18 cellular contexts compared by ENCODE assay signal in the genomic region with DNA sequence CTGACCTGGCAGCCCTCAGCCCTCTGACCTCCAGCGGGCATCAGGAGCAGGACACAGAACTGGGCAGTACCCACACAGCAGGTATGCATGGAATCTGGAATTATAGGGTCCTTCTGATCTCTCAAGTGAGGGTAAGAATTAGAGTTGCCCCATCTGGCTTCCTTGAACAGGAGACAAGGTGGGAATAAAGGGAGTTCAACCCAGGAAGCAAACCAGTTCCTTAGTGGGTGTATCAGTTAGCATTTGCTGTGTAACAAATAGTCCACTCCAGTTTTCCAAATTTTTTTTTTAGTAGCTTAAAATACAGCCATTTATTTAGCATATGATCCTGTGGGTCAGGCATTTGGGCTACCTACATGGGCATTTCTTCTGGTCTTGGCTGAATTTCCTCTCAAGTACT. TPM values are rescaled to one million over a fixed set of nuclear protein-coding genes. Genes with fewer than 3 reads are reported as not detected.
DNase-seq lines count a peak whose midpoint lies in the region; ATAC-seq and TF ChIP-seq lines count a peak whose summit lies in the region.
"Had no signal": no experiment of that assay in that cellular context is flagged by ENCODE, and none has a peak within 500 bp of the region (broad histone marks: within the 10 kb centered on the region; RNA-seq: fewer than 3 reads in every experiment).

No MANE protein-coding gene starts in this region.

- no peak for DNase-seq in activated naive CD4-positive, alpha-beta T cell treated with anti-CD3 and anti-CD28 coated beads for 36 hours
- no peak for DNase-seq in endothelial cell (ENCODE audit: low spot score)
- DNase-seq in stimulated activated naive B cell treated with anti-CD40 and anti-IgM and Interleukin-4, amounts not matched to agents 10 μg/mL and 1 μg/mL and 100 μg/mL, for 72 hours: no peak
- no peak for DNase-seq in lower leg skin (ENCODE audit: low spot score in 2 of 2)
- no peak for DNase-seq in activated CD8-positive, alpha-beta memory T cell treated with anti-CD3 and anti-CD28 coated beads, Interleukin-2, amount 50 U/mL, for 48 hours
- DNase-seq: C1 segment of cervical spinal cord; CD4-positive, CD25-positive, alpha-beta regulatory T cell; DMS153; DMS79; GDM1; GM23248 had no signal

- CTCF ChIA-PET in activated naive CD4-positive, alpha-beta T cell treated with anti-CD3 and anti-CD28 coated beads for 36 hours (lab: Charles Lee): no interaction called here
- CTCF ChIA-PET in HEK293 (lab: Yijun Ruan, JAX): interaction anchor here (0.6 to 1.0 kb wide), 4 partner anchors 26 to 145 kb away, joined by 3 to 7 read pairs (median 4); partner anchors contain the start of gene AP5S1

- H3K4me1 ChIP-seq in HEK293 (ENCODE audit: control insufficient read depth, insufficient read depth, low read length): no peaks in the 10 kb centered on the region
- H3K4me1 ChIP-seq: HAP-1 had no signal

- H3K4me1 Mint-ChIP-seq in activated naive CD4-positive, alpha-beta T cell treated with anti-CD3 and anti-CD28 coated beads, Interleukin-2, amount 50 U/mL, for 24 hours: peaks cover 4% of the 10 kb centered on the region
- H3K4me1 Mint-ChIP-seq in activated naive CD4-positive, alpha-beta T cell treated with anti-CD3 and anti-CD28 coated beads for 36 hours (ENCODE audit: low read depth): no peaks in the 10 kb centered on the region
- H3K4me1 Mint-ChIP-seq in endothelial cell (ENCODE audit: unreplicated experiment): peaks cover 8% of the 10 kb centered on the region
- H3K4me1 Mint-ChIP-seq in stimulated activated naive B cell treated with anti-CD40 and anti-IgM and Interleukin-4, amounts not matched to agents 10 μg/mL and 1 μg/mL and 100 μg/mL, for 72 hours: peaks cover 13 to 27% of the 10 kb centered on the region in 2 donors

- no peak overlapping the region for H3K27ac ChIP-seq in HEK293 (ENCODE audit: extremely low read depth, low read depth, low read length)
- H3K27ac ChIP-seq: 22Rv1, GM23248, HL-60 had no signal

- WGBS in lower leg skin, 2 donors: 92 to 100% methylated on average over 1 of the region's 1 CpG

- H3K36me3 Mint-ChIP-seq in activated naive CD4-positive, alpha-beta T cell treated with anti-CD3 and anti-CD28 coated beads, Interleukin-2, amount 50 U/mL, for 24 hours: peaks cover 13% of the 10 kb centered on the region
- peaks cover 33% of the 10 kb centered on the region for H3K36me3 Mint-ChIP-seq in activated naive CD4-positive, alpha-beta T cell treated with anti-CD3 and anti-CD28 coated beads for 36 hours (ENCODE audit: low read depth)
- H3K36me3 Mint-ChIP-seq in endothelial cell (ENCODE audit: low read depth, unreplicated experiment): peaks cover 58% of the 10 kb centered on the region
- peaks cover 60 to 66% of the 10 kb centered on the region in 2 donors for H3K36me3 Mint-ChIP-seq in stimulated activated naive B cell treated with anti-CD40 and anti-IgM and Interleukin-4, amounts not matched to agents 10 μg/mL and 1 μg/mL and 100 μg/mL, for 72 hours

- H3K27me3 Mint-ChIP-seq in activated naive CD4-positive, alpha-beta T cell treated with anti-CD3 and anti-CD28 coated beads, Interleukin-2, amount 50 U/mL, for 24 hours: no peaks in the 10 kb centered on the region
- H3K27me3 Mint-ChIP-seq in activated naive CD4-positive, alpha-beta T cell treated with anti-CD3 and anti-CD28 coated beads for 36 hours (ENCODE audit: low read depth): no peaks in the 10 kb centered on the region
- peaks cover 2% of the 10 kb centered on the region for H3K27me3 Mint-ChIP-seq in endothelial cell (ENCODE audit: unreplicated experiment)
- no peaks in the 10 kb centered on the region for H3K27me3 Mint-ChIP-seq in stimulated activated naive B cell treated with anti-CD40 and anti-IgM and Interleukin-4, amounts not matched to agents 10 μg/mL and 1 μg/mL and 100 μg/mL, for 72 hours
- H3K27me3 Mint-ChIP-seq: CD4-positive, CD25-positive, alpha-beta regulatory T cell; IgD-negative memory B cell had no signal

- TF ChIP-seq CTCF in HEK293 (tag by site-specific recombination; IDR thresholded peaks at IDR 0.05) (no peak), endothelial cell (IDR thresholded peaks at IDR 0.05; ENCODE audit: unreplicated experiment) (no peak), lower leg skin (IDR thresholded peaks at IDR 0.05) (no peak)

- H3K9me3 ChIP-seq in HEK293 (ENCODE audit: control insufficient read depth, insufficient read depth, low read depth, low read length): no peaks in the 10 kb centered on the region
- H3K9me3 ChIP-seq: HAP-1 had no signal

- no peaks in the 10 kb centered on the region for H3K9me3 Mint-ChIP-seq in activated naive CD4-positive, alpha-beta T cell treated with anti-CD3 and anti-CD28 coated beads, Interleukin-2, amount 50 U/mL, for 24 hours
- H3K9me3 Mint-ChIP-seq in activated naive CD4-positive, alpha-beta T cell treated with anti-CD3 and anti-CD28 coated beads for 36 hours: no peaks in the 10 kb centered on the region
- no peaks in the 10 kb centered on the region for H3K9me3 Mint-ChIP-seq in endothelial cell (ENCODE audit: unreplicated experiment)
- no peaks in the 10 kb centered on the region for H3K9me3 Mint-ChIP-seq in stimulated activated naive B cell treated with anti-CD40 and anti-IgM and Interleukin-4, amounts not matched to agents 10 μg/mL and 1 μg/mL and 100 μg/mL, for 72 hours
- H3K9me3 Mint-ChIP-seq: CD4-positive, CD25-positive, alpha-beta regulatory T cell; IgD-negative memory B cell had no signal

- H3K27ac Mint-ChIP-seq in activated naive CD4-positive, alpha-beta T cell treated with anti-CD3 and anti-CD28 coated beads, Interleukin-2, amount 50 U/mL, for 24 hours: peak overlapping the region; percentile 8
- no peak overlapping the region for H3K27ac Mint-ChIP-seq in activated naive CD4-positive, alpha-beta T cell treated with anti-CD3 and anti-CD28 coated beads for 36 hours
- no peak overlapping the region for H3K27ac Mint-ChIP-seq in endothelial cell (ENCODE audit: unreplicated experiment)
- H3K27ac Mint-ChIP-seq in stimulated activated naive B cell treated with anti-CD40 and anti-IgM and Interleukin-4, amounts not matched to agents 10 μg/mL and 1 μg/mL and 100 μg/mL, for 72 hours: peak overlapping the region; percentile 88

- H3K36me3 ChIP-seq in HEK293 (ENCODE audit: control insufficient read depth in 2 of 2, insufficient read depth in 1 of 2, low read length in 2 of 2): peaks cover 52 to 89% of the 10 kb centered on the region in 2 experiments

- no peak for ATAC-seq in stimulated activated naive B cell treated with anti-CD40 and anti-IgM and Interleukin-4, amounts not matched to agents 10 μg/mL and 1 μg/mL and 100 μg/mL, for 72 hours (replicated peaks)
- no peak for ATAC-seq in HG02798 (IDR thresholded peaks at IDR 0.05; ENCODE audit: poor library complexity, unreplicated experiment)

- H3K4me3 ChIP-seq in HEK293 (ENCODE audit: low read depth, low read length) (no peak overlapping the region), lower leg skin (ENCODE audit: low read depth, poor library complexity, severe bottlenecking) (no peak overlapping the region)
- H3K4me3 ChIP-seq: GM23248, HAP-1 had no signal

- no peak for TF ChIP-seq POLR2A in lower leg skin (IDR thresholded peaks at IDR 0.05)

- no peak overlapping the region for H3K4me3 Mint-ChIP-seq in activated naive CD4-positive, alpha-beta T cell treated with anti-CD3 and anti-CD28 coated beads, Interleukin-2, amount 50 U/mL, for 24 hours
- H3K4me3 Mint-ChIP-seq in activated naive CD4-positive, alpha-beta T cell treated with anti-CD3 and anti-CD28 coated beads for 36 hours: no peak overlapping the region
- peak overlapping the region; percentile 67 for H3K4me3 Mint-ChIP-seq in endothelial cell (ENCODE audit: unreplicated experiment)
- H3K4me3 Mint-ChIP-seq in stimulated activated naive B cell treated with anti-CD40 and anti-IgM and Interleukin-4, amounts not matched to agents 10 μg/mL and 1 μg/mL and 100 μg/mL, for 72 hours: no peak overlapping the region
- H3K4me3 Mint-ChIP-seq: CD4-positive, CD25-positive, alpha-beta regulatory T cell; IgD-negative memory B cell had no signal

- POLR2A ChIA-PET in HEK293 (lab: Yijun Ruan, JAX): interaction anchor here (1.2 kb wide), 1 partner anchor 18 kb away, joined by 6 read pairs; no protein-coding TSS in a partner anchor

- intact Hi-C loops in activated naive CD4-positive, alpha-beta T cell treated with anti-CD3 and anti-CD28 coated beads for 36 hours (cut with micrococcal nuclease): no loop called here
- intact Hi-C loops in lower leg skin (cut with DNase I; ENCODE audit: low total_unique reads): no loop called here

TF ChIP-seq in HEK293, 187 proteins besides CTCF, POLR2A, EP300 and RAD21 (continues in another document):
- TF ChIP-seq KLF7 (tag by site-specific recombination; IDR thresholded peaks at IDR 0.05; ENCODE audit: borderline replicate concordance) (no peak), ZNF23 (tag by site-specific recombination; IDR thresholded peaks at IDR 0.05; ENCODE audit: borderline replicate concordance) (no peak), RBAK (tag by site-specific recombination; IDR thresholded peaks at IDR 0.05) (peak; percentile 97), ZNF239 (tag by site-specific recombination; IDR thresholded peaks at IDR 0.05) (no peak), ZSCAN16 (tag by site-specific recombination; IDR thresholded peaks at IDR 0.05) (no peak)
- TF ChIP-seq, protein P1, sequence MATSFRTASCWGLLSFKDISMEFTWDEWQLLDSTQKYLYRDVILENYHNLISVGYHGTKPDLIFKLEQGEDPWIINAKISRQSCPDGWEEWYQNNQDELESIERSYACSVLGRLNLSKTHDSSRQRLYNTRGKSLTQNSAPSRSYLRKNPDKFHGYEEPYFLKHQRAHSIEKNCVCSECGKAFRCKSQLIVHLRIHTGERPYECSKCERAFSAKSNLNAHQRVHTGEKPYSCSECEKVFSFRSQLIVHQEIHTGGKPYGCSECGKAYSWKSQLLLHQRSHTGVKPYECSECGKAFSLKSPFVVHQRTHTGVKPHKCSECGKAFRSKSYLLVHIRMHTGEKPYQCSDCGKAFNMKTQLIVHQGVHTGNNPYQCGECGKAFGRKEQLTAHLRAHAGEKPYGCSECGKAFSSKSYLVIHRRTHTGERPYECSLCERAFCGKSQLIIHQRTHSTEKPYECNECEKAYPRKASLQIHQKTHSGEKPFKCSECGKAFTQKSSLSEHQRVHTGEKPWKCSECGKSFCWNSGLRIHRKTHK (tag by site-specific recombination; IDR thresholded peaks at IDR 0.05): no peak

RNA-seq across cellular contexts. Expression of gene MAVS, which starts 15.7 kb away (rescaled TPM):
- total RNA-seq in activated naive CD4-positive, alpha-beta T cell treated with anti-CD3 and anti-CD28 coated beads for 36 hours: 10 to 100 TPM; 14.8 to 16.0 TPM
- 111 TPM for total RNA-seq in endothelial cell (ENCODE audit: unreplicated experiment)
- 10 to 100 TPM; 17.2 to 28.2 (median 27.1) TPM for total RNA-seq in lower leg skin

RNA-seq across cellular contexts. Expression of gene PANK2, which starts 26.9 kb away (rescaled TPM):
- total RNA-seq in activated naive CD4-positive, alpha-beta T cell treated with anti-CD3 and anti-CD28 coated beads for 36 hours: 10 to 100 TPM; 39.8 to 44.7 TPM
- total RNA-seq in endothelial cell (ENCODE audit: unreplicated experiment) (53.7 TPM), lower leg skin (10 to 100 TPM; 35.7 to 44.1 (median 42.3) TPM)

RNA-seq across cellular contexts. Expression of gene AP5S1, which starts 42.0 kb away (rescaled TPM):
- total RNA-seq in activated naive CD4-positive, alpha-beta T cell treated with anti-CD3 and anti-CD28 coated beads for 36 hours: 1 to 10 TPM; 8.0 to 8.2 TPM
- total RNA-seq in endothelial cell (ENCODE audit: unreplicated experiment) (9.9 TPM), lower leg skin (10 to 100 TPM in 2 of 4 donors, 1 to 10 TPM in 2; 7.7 to 16.8 (median 10.5) TPM)

Comparison
In these comparisons a context has a peak if more than half of its experiments do, and no peak if none do; other contexts are left out.
1. H3K27ac Mint-ChIP-seq: peak in activated naive CD4-positive, alpha-beta T cell treated with anti-CD3 and anti-CD28 coated beads, Interleukin-2, amount 50 U/mL, for 24 hours (single experiment) and stimulated activated naive B cell treated with anti-CD40 and anti-IgM and Interleukin-4, amounts not matched to agents 10 μg/mL and 1 μg/mL and 100 μg/mL, for 72 hours (single experiment); none in activated naive CD4-positive, alpha-beta T cell treated with anti-CD3 and anti-CD28 coated beads for 36 hours (single experiment) and endothelial cell (single experiment).